Comparison of ENCODE assay signal across 22 cellular contexts in the genomic region with DNA sequence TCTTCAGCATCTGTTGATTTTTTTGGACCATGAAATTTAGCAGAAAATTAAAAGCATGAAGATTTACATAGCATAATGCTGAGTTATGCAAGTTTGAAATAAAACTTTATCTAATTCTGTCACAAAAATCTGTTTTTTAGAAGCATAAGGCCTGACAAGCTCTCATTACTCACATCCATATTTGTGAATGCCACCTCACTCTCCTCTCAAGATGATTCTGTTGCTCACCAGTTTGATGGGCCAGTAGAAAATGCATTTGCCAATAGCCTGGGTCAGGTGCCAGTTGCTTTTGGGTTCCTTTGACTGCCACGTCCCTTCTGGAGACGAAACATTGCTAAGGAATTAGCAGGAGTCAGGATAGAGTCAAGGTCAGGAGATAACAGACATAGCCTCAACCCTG.
"Had no signal": no experiment of that assay in that cellular context is flagged by ENCODE, and none has a peak within 500 bp of the region (broad histone marks: within the 10 kb centered on the region; RNA-seq: fewer than 3 reads in every experiment).

No MANE protein-coding gene starts in this region.

- ATAC-seq: gastrocnemius medialis; left ventricle myocardium superior; lower lobe of right lung; natural killer cell treated with Interleukin-12 subunit alpha and Interleukin-12 subunit beta and Interleukin-15 and Interleukin-18, amount 100 ng/mL, for 72 hours; right cardiac atrium had no signal

- H3K4me3 ChIP-seq: coronary artery, dorsolateral prefrontal cortex, gastrocnemius medialis, lower lobe of right lung, neural progenitor cell, prostate gland, sigmoid colon, smooth muscle cell, stomach, thyroid gland, vagina had no signal

- H3K4me3 Mint-ChIP-seq: natural killer cell treated with Interleukin-12 subunit alpha and Interleukin-12 subunit beta and Interleukin-15 and Interleukin-18, amount 100 ng/mL, for 72 hours; neural progenitor cell had no signal

- H3K27ac Mint-ChIP-seq: natural killer cell treated with Interleukin-12 subunit alpha and Interleukin-12 subunit beta and Interleukin-15 and Interleukin-18, amount 100 ng/mL, for 72 hours; neural progenitor cell had no signal

- DNase-seq: dorsolateral prefrontal cortex; effector CD4-positive, alpha-beta T cell; gastrocnemius medialis; head of caudate nucleus; left ventricle myocardium superior; lower lobe of right lung; right cardiac atrium; sigmoid colon; stimulated activated CD4-positive, alpha-beta T cell treated with anti-CD3 and anti-CD28 coated beads, Interleukin-12 subunit alpha, Interleukin-12 subunit beta, amount 100 ng/mL, for 4 hours; stimulated activated CD4-positive, alpha-beta T cell treated with anti-CD3 and anti-CD28 coated beads, Interleukin-1b, Interleukin-23, amount 100 ng/mL, for 48 hours; stimulated activated CD4-positive, alpha-beta T cell treated with anti-CD3 and anti-CD28 coated beads, Interleukin-4, amount 100 ng/mL, for 1 hour; stimulated activated CD8-positive, alpha-beta memory T cell treated with anti-CD3 and anti-CD28 coated beads, Interleukin-4, amount 100 ng/mL, for 48 hours; stimulated activated naive CD4-positive, alpha-beta T cell treated with Interleukin-2 at 50 U/mL for 16 hours; stomach; thyroid gland; trophoblast cell had no signal

- H3K27me3 Mint-ChIP-seq: natural killer cell treated with Interleukin-12 subunit alpha and Interleukin-12 subunit beta and Interleukin-15 and Interleukin-18, amount 100 ng/mL, for 72 hours had no signal
